1 cellular context compared by ENCODE assay signal in the genomic region with DNA sequence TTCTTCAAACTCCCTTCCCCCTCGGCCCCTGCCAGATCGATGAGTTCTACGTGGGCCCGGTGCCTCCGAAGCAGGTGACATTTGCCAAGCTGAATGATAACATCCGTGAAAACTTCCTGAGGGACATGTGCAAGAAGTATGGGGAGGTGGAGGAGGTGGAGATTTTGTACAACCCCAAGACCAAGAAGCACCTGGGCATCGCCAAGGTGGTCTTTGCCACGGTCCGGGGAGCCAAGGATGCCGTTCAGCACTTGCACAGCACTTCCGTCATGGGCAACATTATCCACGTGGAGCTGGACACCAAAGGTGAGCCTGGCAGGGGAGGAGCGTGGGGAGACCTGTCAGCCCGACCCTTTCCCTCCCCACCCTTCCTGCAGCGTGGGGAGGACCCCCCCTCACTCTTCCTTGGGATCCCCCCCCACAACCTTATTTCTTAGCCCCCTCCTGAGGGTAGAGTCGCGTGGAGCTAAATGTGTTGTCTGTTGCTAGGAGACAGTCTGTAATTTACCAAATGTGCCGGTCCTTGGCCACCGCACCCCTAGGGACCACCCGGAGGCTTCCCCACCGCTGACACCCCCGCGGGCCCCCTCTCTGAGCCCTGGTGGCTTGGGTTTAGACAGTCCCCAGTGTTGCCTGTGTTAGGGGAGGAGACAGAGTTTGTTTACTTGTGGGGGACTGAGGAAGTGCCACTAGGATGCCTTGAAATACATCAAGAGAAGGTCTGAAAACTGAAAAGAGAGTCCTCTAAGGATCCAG.
A peak's percentile ranks its signal among the peaks of the same experiment; 100 is the strongest.
TF ChIP-seq lines count a peak whose summit lies in the region.

No MANE protein-coding gene starts in this region.

TF ChIP-seq in HepG2, 621 proteins besides CTCF, POLR2A, EP300 and RAD21 (continued from another document and continues in another):
- TF ChIP-seq IRX3 (CRISPR knock-in tag; IDR thresholded peaks at IDR 0.05; ENCODE audit: borderline replicate concordance, low read depth): no peak
- no peak for TF ChIP-seq FOXO4 (CRISPR knock-in tag; conservative IDR thresholded peaks at IDR 0.05)
- TF ChIP-seq FOXC1 (CRISPR knock-in tag; IDR thresholded peaks at IDR 0.05; ENCODE audit: borderline replicate concordance): no peak
- TF ChIP-seq HIVEP1 (CRISPR knock-in tag; IDR thresholded peaks at IDR 0.05): no peak
- TF ChIP-seq SOX6 (IDR thresholded peaks at IDR 0.05): no peak
- TF ChIP-seq SOX6 (CRISPR knock-in tag; IDR thresholded peaks at IDR 0.05): 0 out of 2 replicates have a peak, but pooled peaks have one; percentile 2
- no peak for TF ChIP-seq SP2 (CRISPR knock-in tag; IDR thresholded peaks at IDR 0.05)
- TF ChIP-seq ZNF605 (CRISPR knock-in tag; IDR thresholded peaks at IDR 0.05): 0 out of 2 replicates have a peak, but pooled peaks have one; percentile 42
- TF ChIP-seq KDM1A (CRISPR knock-in tag; IDR thresholded peaks at IDR 0.05): no peak
- no peak for TF ChIP-seq ZNF776 (CRISPR knock-in tag; IDR thresholded peaks at IDR 0.05)
- TF ChIP-seq NFAT5 (CRISPR knock-in tag; IDR thresholded peaks at IDR 0.05): no peak
- no peak for TF ChIP-seq ZNF510 (CRISPR knock-in tag; IDR thresholded peaks at IDR 0.05; ENCODE audit: low read depth)
- no peak for TF ChIP-seq ZSCAN21 (CRISPR knock-in tag; IDR thresholded peaks at IDR 0.05; ENCODE audit: borderline replicate concordance)
- no peak for TF ChIP-seq ZFP1 (CRISPR knock-in tag; IDR thresholded peaks at IDR 0.05)
- 0 out of 2 replicates have a peak, but pooled peaks have one; percentile 16 for TF ChIP-seq ELF3 (CRISPR knock-in tag; IDR thresholded peaks at IDR 0.05)
- TF ChIP-seq CREM (IDR thresholded peaks at IDR 0.05): no peak
- TF ChIP-seq CREM (CRISPR knock-in tag; IDR thresholded peaks at IDR 0.05): no peak
- TF ChIP-seq, protein P1, sequence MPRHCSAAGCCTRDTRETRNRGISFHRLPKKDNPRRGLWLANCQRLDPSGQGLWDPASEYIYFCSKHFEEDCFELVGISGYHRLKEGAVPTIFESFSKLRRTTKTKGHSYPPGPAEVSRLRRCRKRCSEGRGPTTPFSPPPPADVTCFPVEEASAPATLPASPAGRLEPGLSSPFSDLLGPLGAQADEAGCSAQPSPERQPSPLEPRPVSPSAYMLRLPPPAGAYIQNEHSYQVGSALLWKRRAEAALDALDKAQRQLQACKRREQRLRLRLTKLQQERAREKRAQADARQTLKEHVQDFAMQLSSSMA (CRISPR knock-in tag; IDR thresholded peaks at IDR 0.05): no peak
- TF ChIP-seq DPF2 (CRISPR knock-in tag; IDR thresholded peaks at IDR 0.05; ENCODE audit: borderline replicate concordance, low read depth): no peak
- TF ChIP-seq HOXA3 (CRISPR knock-in tag; IDR thresholded peaks at IDR 0.05): no peak
- TF ChIP-seq NR3C1 (CRISPR knock-in tag; IDR thresholded peaks at IDR 0.05): no peak
- TF ChIP-seq SAP130 (CRISPR knock-in tag; IDR thresholded peaks at IDR 0.05; ENCODE audit: low read depth): peak; percentile 66
- TF ChIP-seq, protein P2, sequence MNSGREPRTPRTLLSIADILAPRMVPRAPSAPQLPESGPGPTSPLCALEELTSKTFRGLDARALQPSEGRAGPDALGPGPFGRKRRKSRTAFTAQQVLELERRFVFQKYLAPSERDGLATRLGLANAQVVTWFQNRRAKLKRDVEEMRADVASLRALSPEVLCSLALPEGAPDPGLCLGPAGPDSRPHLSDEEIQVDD (CRISPR knock-in tag; IDR thresholded peaks at IDR 0.05; ENCODE audit: borderline replicate concordance): no peak
- peak; percentile 45; the same call in 1 of the 2 replicates for TF ChIP-seq ZC3H13 (CRISPR knock-in tag; IDR thresholded peaks at IDR 0.05)
- peak; percentile 16 for TF ChIP-seq ZNF781 (CRISPR knock-in tag; IDR thresholded peaks at IDR 0.05; ENCODE audit: borderline replicate concordance, not compliant biosample characterization)
- TF ChIP-seq KDM2A (CRISPR knock-in tag; IDR thresholded peaks at IDR 0.05; ENCODE audit: borderline replicate concordance, low read depth): no peak
- TF ChIP-seq NAIF1 (CRISPR knock-in tag; IDR thresholded peaks at IDR 0.05; ENCODE audit: borderline replicate concordance): no peak
- TF ChIP-seq ZNF569 (CRISPR knock-in tag; IDR thresholded peaks at IDR 0.05; ENCODE audit: borderline replicate concordance): no peak
- no peak for TF ChIP-seq ZNF224 (CRISPR knock-in tag; IDR thresholded peaks at IDR 0.05)
- TF ChIP-seq, protein P3, sequence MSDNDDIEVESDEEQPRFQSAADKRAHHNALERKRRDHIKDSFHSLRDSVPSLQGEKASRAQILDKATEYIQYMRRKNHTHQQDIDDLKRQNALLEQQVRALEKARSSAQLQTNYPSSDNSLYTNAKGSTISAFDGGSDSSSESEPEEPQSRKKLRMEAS (IDR thresholded peaks at IDR 0.05): peak; percentile 66
- TF ChIP-seq, protein P4, sequence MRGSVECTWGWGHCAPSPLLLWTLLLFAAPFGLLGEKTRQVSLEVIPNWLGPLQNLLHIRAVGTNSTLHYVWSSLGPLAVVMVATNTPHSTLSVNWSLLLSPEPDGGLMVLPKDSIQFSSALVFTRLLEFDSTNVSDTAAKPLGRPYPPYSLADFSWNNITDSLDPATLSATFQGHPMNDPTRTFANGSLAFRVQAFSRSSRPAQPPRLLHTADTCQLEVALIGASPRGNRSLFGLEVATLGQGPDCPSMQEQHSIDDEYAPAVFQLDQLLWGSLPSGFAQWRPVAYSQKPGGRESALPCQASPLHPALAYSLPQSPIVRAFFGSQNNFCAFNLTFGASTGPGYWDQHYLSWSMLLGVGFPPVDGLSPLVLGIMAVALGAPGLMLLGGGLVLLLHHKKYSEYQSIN (CRISPR knock-in tag; IDR thresholded peaks at IDR 0.05; ENCODE audit: borderline replicate concordance): no peak
- peak; percentile 56 for TF ChIP-seq PATZ1 (CRISPR knock-in tag; IDR thresholded peaks at IDR 0.05)
- no peak for TF ChIP-seq ATAD3A (CRISPR knock-in tag; IDR thresholded peaks at IDR 0.05)
- TF ChIP-seq SOX5 (CRISPR knock-in tag; IDR thresholded peaks at IDR 0.05; ENCODE audit: borderline replicate concordance): no peak
- 0 out of 2 replicates have a peak, but pooled peaks have one; percentile 7 for TF ChIP-seq SNAPC2 (CRISPR knock-in tag; IDR thresholded peaks at IDR 0.05)
- TF ChIP-seq RFX1 (IDR thresholded peaks at IDR 0.05): peak; percentile 37; the same call in 1 of the 2 replicates
- no peak for TF ChIP-seq SIX1 (CRISPR knock-in tag; IDR thresholded peaks at IDR 0.05; ENCODE audit: borderline replicate concordance)
- no peak for TF ChIP-seq TOPORS (CRISPR knock-in tag; IDR thresholded peaks at IDR 0.05)
- no peak for TF ChIP-seq ZNF878 (CRISPR knock-in tag; IDR thresholded peaks at IDR 0.05)
- TF ChIP-seq, protein P5, sequence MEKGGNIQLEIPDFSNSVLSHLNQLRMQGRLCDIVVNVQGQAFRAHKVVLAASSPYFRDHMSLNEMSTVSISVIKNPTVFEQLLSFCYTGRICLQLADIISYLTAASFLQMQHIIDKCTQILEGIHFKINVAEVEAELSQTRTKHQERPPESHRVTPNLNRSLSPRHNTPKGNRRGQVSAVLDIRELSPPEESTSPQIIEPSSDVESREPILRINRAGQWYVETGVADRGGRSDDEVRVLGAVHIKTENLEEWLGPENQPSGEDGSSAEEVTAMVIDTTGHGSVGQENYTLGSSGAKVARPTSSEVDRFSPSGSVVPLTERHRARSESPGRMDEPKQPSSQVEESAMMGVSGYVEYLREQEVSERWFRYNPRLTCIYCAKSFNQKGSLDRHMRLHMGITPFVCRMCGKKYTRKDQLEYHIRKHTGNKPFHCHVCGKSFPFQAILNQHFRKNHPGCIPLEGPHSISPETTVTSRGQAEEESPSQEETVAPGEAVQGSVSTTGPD (CRISPR knock-in tag; IDR thresholded peaks at IDR 0.05): no peak
- TF ChIP-seq HOXD1 (CRISPR knock-in tag; IDR thresholded peaks at IDR 0.05): no peak
- no peak for TF ChIP-seq ZNF563 (CRISPR knock-in tag; IDR thresholded peaks at IDR 0.05)
- TF ChIP-seq, protein P6, sequence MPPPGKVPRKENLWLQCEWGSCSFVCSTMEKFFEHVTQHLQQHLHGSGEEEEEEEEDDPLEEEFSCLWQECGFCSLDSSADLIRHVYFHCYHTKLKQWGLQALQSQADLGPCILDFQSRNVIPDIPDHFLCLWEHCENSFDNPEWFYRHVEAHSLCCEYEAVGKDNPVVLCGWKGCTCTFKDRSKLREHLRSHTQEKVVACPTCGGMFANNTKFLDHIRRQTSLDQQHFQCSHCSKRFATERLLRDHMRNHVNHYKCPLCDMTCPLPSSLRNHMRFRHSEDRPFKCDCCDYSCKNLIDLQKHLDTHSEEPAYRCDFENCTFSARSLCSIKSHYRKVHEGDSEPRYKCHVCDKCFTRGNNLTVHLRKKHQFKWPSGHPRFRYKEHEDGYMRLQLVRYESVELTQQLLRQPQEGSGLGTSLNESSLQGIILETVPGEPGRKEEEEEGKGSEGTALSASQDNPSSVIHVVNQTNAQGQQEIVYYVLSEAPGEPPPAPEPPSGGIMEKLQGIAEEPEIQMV (CRISPR knock-in tag; IDR thresholded peaks at IDR 0.05; ENCODE audit: low read depth): 0 out of 2 replicates have a peak, but pooled peaks have one; percentile 40
- TF ChIP-seq, protein P7, sequence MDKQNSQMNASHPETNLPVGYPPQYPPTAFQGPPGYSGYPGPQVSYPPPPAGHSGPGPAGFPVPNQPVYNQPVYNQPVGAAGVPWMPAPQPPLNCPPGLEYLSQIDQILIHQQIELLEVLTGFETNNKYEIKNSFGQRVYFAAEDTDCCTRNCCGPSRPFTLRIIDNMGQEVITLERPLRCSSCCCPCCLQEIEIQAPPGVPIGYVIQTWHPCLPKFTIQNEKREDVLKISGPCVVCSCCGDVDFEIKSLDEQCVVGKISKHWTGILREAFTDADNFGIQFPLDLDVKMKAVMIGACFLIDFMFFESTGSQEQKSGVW (CRISPR knock-in tag; IDR thresholded peaks at IDR 0.05; ENCODE audit: borderline replicate concordance): no peak
- TF ChIP-seq ZNF3 (CRISPR knock-in tag; IDR thresholded peaks at IDR 0.05): no peak
- TF ChIP-seq ZNF709 (CRISPR knock-in tag; IDR thresholded peaks at IDR 0.05): no peak
- TF ChIP-seq, protein P8, sequence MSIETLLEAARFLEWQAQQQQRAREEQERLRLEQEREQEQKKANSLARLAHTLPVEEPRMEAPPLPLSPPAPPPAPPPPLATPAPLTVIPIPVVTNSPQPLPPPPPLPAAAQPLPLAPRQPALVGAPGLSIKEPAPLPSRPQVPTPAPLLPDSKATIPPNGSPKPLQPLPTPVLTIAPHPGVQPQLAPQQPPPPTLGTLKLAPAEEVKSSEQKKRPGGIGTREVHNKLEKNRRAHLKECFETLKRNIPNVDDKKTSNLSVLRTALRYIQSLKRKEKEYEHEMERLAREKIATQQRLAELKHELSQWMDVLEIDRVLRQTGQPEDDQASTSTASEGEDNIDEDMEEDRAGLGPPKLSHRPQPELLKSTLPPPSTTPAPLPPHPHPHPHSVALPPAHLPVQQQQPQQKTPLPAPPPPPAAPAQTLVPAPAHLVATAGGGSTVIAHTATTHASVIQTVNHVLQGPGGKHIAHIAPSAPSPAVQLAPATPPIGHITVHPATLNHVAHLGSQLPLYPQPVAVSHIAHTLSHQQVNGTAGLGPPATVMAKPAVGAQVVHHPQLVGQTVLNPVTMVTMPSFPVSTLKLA (IDR thresholded peaks at IDR 0.05): peak; percentile 37
